Comparison of ENCODE assay signal across 1 cellular context in the genomic region with DNA sequence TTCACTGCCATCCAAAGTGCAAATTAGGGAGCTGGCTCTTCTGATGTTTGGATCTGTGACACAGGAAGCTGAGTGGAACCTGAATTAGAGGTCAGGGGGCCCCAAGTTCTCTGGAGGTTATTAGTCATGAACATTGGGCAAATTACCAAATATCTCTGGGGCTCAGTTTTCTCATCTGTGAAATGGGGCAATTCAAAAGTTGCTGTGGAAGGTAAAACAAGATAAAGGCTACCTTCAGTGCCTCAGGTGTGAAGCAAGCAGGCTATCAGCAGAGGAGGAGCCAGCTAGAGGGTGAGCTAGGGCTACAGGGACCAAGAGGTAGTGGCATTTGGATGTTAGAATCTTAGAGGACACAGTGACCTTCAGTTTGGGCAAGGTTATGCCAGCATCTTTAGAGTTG.
TF ChIP-seq lines count a peak whose summit lies in the region.

No MANE protein-coding gene starts in this region.

TF ChIP-seq in K562, 482 proteins besides CTCF, POLR2A, EP300 and RAD21 (continued from another document):
- TF ChIP-seq, protein P1, sequence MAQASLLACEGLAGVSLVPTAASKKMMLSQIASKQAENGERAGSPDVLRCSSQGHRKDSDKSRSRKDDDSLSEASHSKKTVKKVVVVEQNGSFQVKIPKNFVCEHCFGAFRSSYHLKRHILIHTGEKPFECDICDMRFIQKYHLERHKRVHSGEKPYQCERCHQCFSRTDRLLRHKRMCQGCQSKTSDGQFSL (CRISPR knock-in tag; IDR thresholded peaks at IDR 0.05) = no peak
- TF ChIP-seq, protein P1 (tag; IDR thresholded peaks at IDR 0.05) = no peak
- TF ChIP-seq YY1 (IDR thresholded peaks at IDR 0.05; ENCODE audit: borderline replicate concordance in 1 of 3, control insufficient read depth in 1 of 3, extremely low read depth in 1 of 3, insufficient read depth in 3 of 3, insufficient read length in 1 of 3, insufficient replicate concordance in 2 of 3, low read depth in 1 of 3, low read length in 2 of 3) = no peak
- TF ChIP-seq TAF9B (IDR thresholded peaks at IDR 0.05; ENCODE audit: partially characterized antibody) = no peak
- no peak for TF ChIP-seq MIER1 (IDR thresholded peaks at IDR 0.05; ENCODE audit: low read depth)
- peak; percentile 72; the same call in 1 of the 2 replicates for TF ChIP-seq ESRRA (IDR thresholded peaks at IDR 0.05; ENCODE audit: borderline replicate concordance, low read depth)
- TF ChIP-seq CBX3 (IDR thresholded peaks at IDR 0.05; ENCODE audit: borderline replicate concordance in 1 of 2, low read length in 2 of 2) = no peak
- TF ChIP-seq FOXA3 (CRISPR knock-in tag; conservative IDR thresholded peaks at IDR 0.05 in 1 of 2, IDR thresholded peaks at IDR 0.05 in 1 of 2) = no peak
- TF ChIP-seq BCOR (IDR thresholded peaks at IDR 0.05) = peak; percentile 67
- peak; percentile 70 for TF ChIP-seq RBM25 (IDR thresholded peaks at IDR 0.05; ENCODE audit: low read depth, low read length, severe bottlenecking)
- TF ChIP-seq, protein P2, sequence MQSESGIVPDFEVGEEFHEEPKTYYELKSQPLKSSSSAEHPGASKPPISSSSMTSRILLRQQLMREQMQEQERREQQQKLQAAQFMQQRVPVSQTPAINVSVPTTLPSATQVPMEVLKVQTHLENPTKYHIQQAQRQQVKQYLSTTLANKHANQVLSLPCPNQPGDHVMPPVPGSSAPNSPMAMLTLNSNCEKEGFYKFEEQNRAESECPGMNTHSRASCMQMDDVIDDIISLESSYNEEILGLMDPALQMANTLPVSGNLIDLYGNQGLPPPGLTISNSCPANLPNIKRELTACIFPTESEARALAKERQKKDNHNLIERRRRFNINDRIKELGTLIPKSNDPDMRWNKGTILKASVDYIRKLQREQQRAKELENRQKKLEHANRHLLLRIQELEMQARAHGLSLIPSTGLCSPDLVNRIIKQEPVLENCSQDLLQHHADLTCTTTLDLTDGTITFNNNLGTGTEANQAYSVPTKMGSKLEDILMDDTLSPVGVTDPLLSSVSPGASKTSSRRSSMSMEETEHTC (IDR thresholded peaks at IDR 0.05) = no peak
- no peak for TF ChIP-seq NCOA4 (IDR thresholded peaks at IDR 0.05; ENCODE audit: partially characterized antibody)
- TF ChIP-seq GABPB1 (CRISPR knock-in tag; IDR thresholded peaks at IDR 0.05) = no peak
- TF ChIP-seq, protein P3, sequence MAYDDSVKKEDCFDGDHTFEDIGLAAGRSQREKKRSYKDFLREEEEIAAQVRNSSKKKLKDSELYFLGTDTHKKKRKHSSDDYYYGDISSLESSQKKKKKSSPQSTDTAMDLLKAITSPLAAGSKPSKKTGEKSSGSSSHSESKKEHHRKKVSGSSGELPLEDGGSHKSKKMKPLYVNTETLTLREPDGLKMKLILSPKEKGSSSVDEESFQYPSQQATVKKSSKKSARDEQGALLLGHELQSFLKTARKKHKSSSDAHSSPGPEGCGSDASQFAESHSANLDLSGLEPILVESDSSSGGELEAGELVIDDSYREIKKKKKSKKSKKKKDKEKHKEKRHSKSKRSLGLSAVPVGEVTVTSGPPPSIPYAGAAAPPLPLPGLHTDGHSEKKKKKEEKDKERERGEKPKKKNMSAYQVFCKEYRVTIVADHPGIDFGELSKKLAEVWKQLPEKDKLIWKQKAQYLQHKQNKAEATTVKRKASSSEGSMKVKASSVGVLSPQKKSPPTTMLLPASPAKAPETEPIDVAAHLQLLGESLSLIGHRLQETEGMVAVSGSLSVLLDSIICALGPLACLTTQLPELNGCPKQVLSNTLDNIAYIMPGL (CRISPR knock-in tag; IDR thresholded peaks at IDR 0.05) = no peak
- TF ChIP-seq, protein P4, sequence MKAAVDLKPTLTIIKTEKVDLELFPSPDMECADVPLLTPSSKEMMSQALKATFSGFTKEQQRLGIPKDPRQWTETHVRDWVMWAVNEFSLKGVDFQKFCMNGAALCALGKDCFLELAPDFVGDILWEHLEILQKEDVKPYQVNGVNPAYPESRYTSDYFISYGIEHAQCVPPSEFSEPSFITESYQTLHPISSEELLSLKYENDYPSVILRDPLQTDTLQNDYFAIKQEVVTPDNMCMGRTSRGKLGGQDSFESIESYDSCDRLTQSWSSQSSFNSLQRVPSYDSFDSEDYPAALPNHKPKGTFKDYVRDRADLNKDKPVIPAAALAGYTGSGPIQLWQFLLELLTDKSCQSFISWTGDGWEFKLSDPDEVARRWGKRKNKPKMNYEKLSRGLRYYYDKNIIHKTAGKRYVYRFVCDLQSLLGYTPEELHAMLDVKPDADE (conservative IDR thresholded peaks at IDR 0.05; ENCODE audit: control insufficient read depth, low read depth, low read length) = no peak
- TF ChIP-seq CHD1 (IDR thresholded peaks at IDR 0.05; ENCODE audit: low read length) = no peak
- TF ChIP-seq, protein P5, sequence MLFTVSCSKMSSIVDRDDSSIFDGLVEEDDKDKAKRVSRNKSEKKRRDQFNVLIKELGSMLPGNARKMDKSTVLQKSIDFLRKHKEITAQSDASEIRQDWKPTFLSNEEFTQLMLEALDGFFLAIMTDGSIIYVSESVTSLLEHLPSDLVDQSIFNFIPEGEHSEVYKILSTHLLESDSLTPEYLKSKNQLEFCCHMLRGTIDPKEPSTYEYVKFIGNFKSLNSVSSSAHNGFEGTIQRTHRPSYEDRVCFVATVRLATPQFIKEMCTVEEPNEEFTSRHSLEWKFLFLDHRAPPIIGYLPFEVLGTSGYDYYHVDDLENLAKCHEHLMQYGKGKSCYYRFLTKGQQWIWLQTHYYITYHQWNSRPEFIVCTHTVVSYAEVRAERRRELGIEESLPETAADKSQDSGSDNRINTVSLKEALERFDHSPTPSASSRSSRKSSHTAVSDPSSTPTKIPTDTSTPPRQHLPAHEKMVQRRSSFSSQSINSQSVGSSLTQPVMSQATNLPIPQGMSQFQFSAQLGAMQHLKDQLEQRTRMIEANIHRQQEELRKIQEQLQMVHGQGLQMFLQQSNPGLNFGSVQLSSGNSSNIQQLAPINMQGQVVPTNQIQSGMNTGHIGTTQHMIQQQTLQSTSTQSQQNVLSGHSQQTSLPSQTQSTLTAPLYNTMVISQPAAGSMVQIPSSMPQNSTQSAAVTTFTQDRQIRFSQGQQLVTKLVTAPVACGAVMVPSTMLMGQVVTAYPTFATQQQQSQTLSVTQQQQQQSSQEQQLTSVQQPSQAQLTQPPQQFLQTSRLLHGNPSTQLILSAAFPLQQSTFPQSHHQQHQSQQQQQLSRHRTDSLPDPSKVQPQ (CRISPR knock-in tag; IDR thresholded peaks at IDR 0.05; ENCODE audit: borderline replicate concordance) = no peak
